In the genomic region with DNA sequence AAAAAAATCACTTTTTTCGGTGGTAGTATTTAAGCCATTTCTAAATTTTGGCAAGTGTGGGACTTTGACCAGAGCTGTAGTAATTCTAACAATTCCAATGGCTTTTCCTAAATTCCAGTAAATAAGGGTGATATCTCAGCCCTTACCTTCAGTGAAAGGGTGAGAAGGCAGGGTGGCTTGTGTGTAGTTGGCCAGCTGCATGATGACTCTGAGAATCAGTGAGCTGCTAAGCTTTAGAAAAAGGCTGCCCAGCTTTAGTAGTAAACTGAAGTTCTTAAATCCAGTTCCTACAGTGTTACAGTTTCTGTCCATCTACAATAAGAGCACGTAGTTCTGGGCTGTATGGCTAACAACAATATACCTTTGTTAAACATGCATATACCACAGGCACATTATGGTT, we compare ENCODE assay signal across 1 cellular context.
TF ChIP-seq lines count a peak whose summit lies in the region.

No MANE protein-coding gene starts in this region.

TF ChIP-seq in IMR-90, 13 proteins besides CTCF, POLR2A, EP300 and RAD21 (continued from another document):
- TF ChIP-seq MAFK (IDR thresholded peaks at IDR 0.05; ENCODE audit: low read depth, low read length) = no peak
- no peak for TF ChIP-seq CHD1 (IDR thresholded peaks at IDR 0.05; ENCODE audit: low read depth, low read length)
- TF ChIP-seq MAZ (IDR thresholded peaks at IDR 0.05; ENCODE audit: borderline replicate concordance, low read depth, low read length) = no peak
- TF ChIP-seq, protein P1, sequence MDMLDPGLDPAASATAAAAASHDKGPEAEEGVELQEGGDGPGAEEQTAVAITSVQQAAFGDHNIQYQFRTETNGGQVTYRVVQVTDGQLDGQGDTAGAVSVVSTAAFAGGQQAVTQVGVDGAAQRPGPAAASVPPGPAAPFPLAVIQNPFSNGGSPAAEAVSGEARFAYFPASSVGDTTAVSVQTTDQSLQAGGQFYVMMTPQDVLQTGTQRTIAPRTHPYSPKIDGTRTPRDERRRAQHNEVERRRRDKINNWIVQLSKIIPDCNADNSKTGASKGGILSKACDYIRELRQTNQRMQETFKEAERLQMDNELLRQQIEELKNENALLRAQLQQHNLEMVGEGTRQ (IDR thresholded peaks at IDR 0.05; ENCODE audit: low read depth, low read length) = no peak
- no peak for TF ChIP-seq SMC3 (IDR thresholded peaks at IDR 0.05; ENCODE audit: low read depth, low read length)
- TF ChIP-seq RCOR1 (IDR thresholded peaks at IDR 0.05; ENCODE audit: insufficient replicate concordance, low read length) = no peak
- no peak for TF ChIP-seq FOS (IDR thresholded peaks at IDR 0.05; ENCODE audit: low read depth, low read length)
- no peak for TF ChIP-seq BHLHE40 (IDR thresholded peaks at IDR 0.05; ENCODE audit: low read depth, low read length)
- TF ChIP-seq NFE2L2 (IDR thresholded peaks at IDR 0.05; ENCODE audit: low read depth, low read length) = no peak
